18 cellular contexts compared by ENCODE assay signal in genomic region chr6:13953061-13953705, GRCh38. TPM values are rescaled to one million over a fixed set of nuclear protein-coding genes. Genes with fewer than 3 reads are reported as not detected.
A peak's percentile ranks its signal among the peaks of the same experiment; 100 is the strongest.
DNase-seq lines count a peak whose midpoint lies in the region; ATAC-seq and TF ChIP-seq lines count a peak whose summit lies in the region.
"Had no signal": no experiment of that assay in that cellular context is flagged by ENCODE, and none has a peak within 500 bp of the region (broad histone marks: within the 10 kb centered on the region; RNA-seq: fewer than 3 reads in every experiment).

No MANE protein-coding gene starts in this region.

- in situ Hi-C loops in ACHN (cut with HindIII; ENCODE audit: low pct_ligation_motif_present, low pct_unique_long_range_greater_than_20kb, low sequenced_read_pairs) (no loop called here), astrocyte of the spinal cord (cut with HindIII; ENCODE audit: low sequenced_read_pairs) (no loop called here)

- DNase-seq in ACHN (peak; percentile 67), HFFc6 (peak; percentile 64), astrocyte of the spinal cord (ENCODE audit: low read depth, low spot score) (peak; percentile 38), kidney epithelial cell (ENCODE audit: low read depth) (peak; percentile 67), NCI-H1105 (lab: John Stamatoyannopoulos, UW) (no peak), T-helper 2 cell (no peak), Caco-2 (no peak)
- DNase-seq: activated CD4-positive, alpha-beta T cell treated with anti-CD3 and anti-CD28 coated beads, Interleukin-2, amount 50 U/mL, for 1 hour; activated T-cell treated with anti-CD3 and anti-CD28 coated beads, Interleukin-2, amount 50 U/mL, for 4 hours; amniotic stem cell; DMS79; NCI-H146; nucleus accumbens; small intestine had no signal

- no peak for TF ChIP-seq CTCF in HFFc6 (IDR thresholded peaks at IDR 0.05)
- TF ChIP-seq CTCF in astrocyte of the spinal cord (IDR thresholded peaks at IDR 0.05; ENCODE audit: low read depth, low read length): no peak
- no peak for TF ChIP-seq CTCF in kidney epithelial cell (IDR thresholded peaks at IDR 0.05; ENCODE audit: insufficient read depth, low read length, poor library complexity, severe bottlenecking)
- no peak for TF ChIP-seq CTCF in Caco-2 (IDR thresholded peaks at IDR 0.05; ENCODE audit: insufficient read depth in 1 of 2, low read depth in 1 of 2, low read length in 1 of 2, severe bottlenecking in 1 of 2, unreplicated experiment in 1 of 2)

- H3K36me3 Mint-ChIP-seq in HFFc6 (ENCODE audit: low read depth): peaks cover 5% of the 10 kb centered on the region; the same call in 1 of the 2 replicates
- H3K36me3 Mint-ChIP-seq in Caco-2 (ENCODE audit: insufficient read depth, unreplicated experiment): no peaks in the 10 kb centered on the region

- H3K27ac Mint-ChIP-seq in HFFc6 (peak overlapping the region; percentile 56; the same call in 1 of the 2 replicates), Caco-2 (ENCODE audit: unreplicated experiment) (no peak overlapping the region)
- H3K27ac Mint-ChIP-seq: dendritic cell treated with granulocyte-macrophage colony-stimulating factor and Interleukin-4, amounts not matched to agents 40 ng/mL and 50 ng/mL, for 4 days; memory B cell; T-helper 2 cell treated with Interferon-gamma antibody and Interleukin-4, amounts not matched to agents 5 μg/mL and 100 μg/mL, for 36 hours had no signal

- H3K4me1 Mint-ChIP-seq in HFFc6 (ENCODE audit: low read depth) (peaks cover 22% of the 10 kb centered on the region), Caco-2 (ENCODE audit: low read depth, unreplicated experiment) (no peaks in the 10 kb centered on the region)
- H3K4me1 Mint-ChIP-seq: memory B cell had no signal

- intact Hi-C loops in Caco-2 (cut with micrococcal nuclease; ENCODE audit: unreplicated experiment): no loop called here

- H3K4me3 Mint-ChIP-seq in HFFc6: peak overlapping the region; percentile 14; the same call in 1 of the 2 replicates
- H3K4me3 Mint-ChIP-seq in Caco-2 (ENCODE audit: unreplicated experiment): no peak overlapping the region
- H3K4me3 Mint-ChIP-seq: activated T-cell treated with anti-CD3 and anti-CD28 coated beads, Interleukin-2, amount 50 U/mL, for 4 hours; dendritic cell treated with granulocyte-macrophage colony-stimulating factor and Interleukin-4, amounts not matched to agents 40 ng/mL and 50 ng/mL, for 4 days; memory B cell; T-helper 2 cell treated with Interferon-gamma antibody and Interleukin-4, amounts not matched to agents 5 μg/mL and 100 μg/mL, for 36 hours had no signal

- BruUV-seq in Caco-2 (replicated peaks; lab: Mats Ljungman, UMichigan): no TSS peak

- H3K27me3 Mint-ChIP-seq in HFFc6 (ENCODE audit: insufficient read depth): no peaks in the 10 kb centered on the region
- peaks cover 6% of the 10 kb centered on the region for H3K27me3 Mint-ChIP-seq in Caco-2 (ENCODE audit: insufficient read depth, unreplicated experiment)
- H3K27me3 Mint-ChIP-seq: dendritic cell treated with granulocyte-macrophage colony-stimulating factor and Interleukin-4, amounts not matched to agents 40 ng/mL and 50 ng/mL, for 4 days had no signal

- H3K9me3 Mint-ChIP-seq in HFFc6 (no peaks in the 10 kb centered on the region; the same call in 1 of the 2 replicates), Caco-2 (ENCODE audit: unreplicated experiment) (peaks cover 18% of the 10 kb centered on the region)
- H3K9me3 Mint-ChIP-seq: activated T-cell treated with anti-CD3 and anti-CD28 coated beads, Interleukin-2, amount 50 U/mL, for 4 hours; dendritic cell treated with granulocyte-macrophage colony-stimulating factor and Interleukin-4, amounts not matched to agents 40 ng/mL and 50 ng/mL, for 4 days; T-helper 2 cell treated with Interferon-gamma antibody and Interleukin-4, amounts not matched to agents 5 μg/mL and 100 μg/mL, for 36 hours had no signal

- no peaks in the 10 kb centered on the region for H3K4me1 ChIP-seq in Caco-2

- POLR2A ChIA-PET in Caco-2 (lab: Charles Lee): no interaction called here

- H3K4me3 ChIP-seq in astrocyte of the spinal cord (ENCODE audit: low read depth, low read length): no peak overlapping the region
- H3K4me3 ChIP-seq in kidney epithelial cell (ENCODE audit: low read depth, low read length): peak overlapping the region; percentile 22
- H3K4me3 ChIP-seq in Caco-2 (ENCODE audit: low read depth, low read length): no peak overlapping the region

- ATAC-seq in GM21576 (IDR thresholded peaks at IDR 0.05; ENCODE audit: unreplicated experiment): no peak
- ATAC-seq: activated T-cell treated with anti-CD3 and anti-CD28 coated beads, Interleukin-2, amount 50 U/mL, for 4 hours had no signal

- H3K36me3 ChIP-seq in kidney epithelial cell (ENCODE audit: control insufficient read depth, insufficient read depth, low read length) (no peaks in the 10 kb centered on the region), Caco-2 (ENCODE audit: control insufficient read depth, insufficient read depth, low read length) (no peaks in the 10 kb centered on the region)

- H3K9me3 ChIP-seq in Caco-2: no peaks in the 10 kb centered on the region

- H3K27me3 ChIP-seq in kidney epithelial cell (ENCODE audit: control insufficient read depth, insufficient read depth, low read length): no peaks in the 10 kb centered on the region
- no peaks in the 10 kb centered on the region for H3K27me3 ChIP-seq in Caco-2 (replicated peaks; ENCODE audit: control insufficient read depth, insufficient read depth, low read length)

- CTCF ChIA-PET in Caco-2 (lab: Charles Lee): no interaction called here

RNA-seq across cellular contexts. Expression of gene RNF182, which starts 28.4 kb away (rescaled TPM):
- 1 to 10 TPM in 2 of 6 experiments, under 1 TPM in 4; 0.48 to 6.1 (median 0.84) TPM for total RNA-seq in HFFc6 (2021; fragmentation: NEBNext Ultra II Directional; extraction: Animal tissue kit (Norgen Biotek cat#: 25700))
- total RNA-seq in kidney epithelial cell (7.6 and 8.1 TPM in 2 replicates), Caco-2 (2022) (0.39 and 1.1 TPM in 2 replicates)

Comparison
In these comparisons a context has a peak if more than half of its experiments do, and no peak if none do; other contexts are left out.
1. DNase-seq: peak in ACHN (single experiment), HFFc6 (single experiment), astrocyte of the spinal cord (single experiment) and kidney epithelial cell (single experiment); none in NCI-H1105 (single experiment), T-helper 2 cell (0 of 5) and Caco-2 (0 of 2).